Comparison of ENCODE assay signal across 18 cellular contexts in genomic region chr18:59054892-59055291, GRCh38.
DNase-seq lines count a peak whose midpoint lies in the region; ATAC-seq and TF ChIP-seq lines count a peak whose summit lies in the region.
"Had no signal": no experiment of that assay in that cellular context is flagged by ENCODE, and none has a peak within 500 bp of the region (broad histone marks: within the 10 kb centered on the region; RNA-seq: fewer than 3 reads in every experiment).

No MANE protein-coding gene starts in this region.

- no peak overlapping the region for H3K9ac ChIP-seq in H9 (ENCODE audit: extremely low read depth, insufficient read length, low read length)

- H3K9me3 Mint-ChIP-seq in mesothelial cell of epicardium (no peaks in the 10 kb centered on the region), H9 (no peaks in the 10 kb centered on the region)
- H3K9me3 Mint-ChIP-seq: CD8-positive, alpha-beta T cell had no signal

- no peak overlapping the region for H3K18ac ChIP-seq in H9 (ENCODE audit: insufficient read length, low read depth, low read length)

- peaks cover 25% of the 10 kb centered on the region for H3K4me1 Mint-ChIP-seq in mesothelial cell of epicardium
- peaks cover 11 to 14% of the 10 kb centered on the region in 2 experiments for H3K4me1 Mint-ChIP-seq in H9
- H3K4me1 Mint-ChIP-seq: activated CD4-positive, alpha-beta T cell treated with anti-CD3 and anti-CD28 coated beads for 36 hours had no signal

- no peaks in the 10 kb centered on the region for H3K27me3 Mint-ChIP-seq in mesothelial cell of epicardium (ENCODE audit: low read depth)
- H3K27me3 Mint-ChIP-seq in H9 (ENCODE audit: low read depth): no peaks in the 10 kb centered on the region; the same call in 1 of the 2 replicates

- 24 to 36% methylated on average over 4 of the region's 4 CpGs for WGBS in thyroid gland, 2 donors
- WGBS in H9 (ENCODE audit: extremely low coverage, insufficient read length, low lambda C conversion rate): no CpG with 5 or more reads among the region's 4 CpGs

- H3K27ac Mint-ChIP-seq in mesothelial cell of epicardium (peak overlapping the region; percentile 3), H9 (no peak overlapping the region)
- H3K27ac Mint-ChIP-seq: activated CD4-positive, alpha-beta T cell treated with anti-CD3 and anti-CD28 coated beads for 36 hours; CD8-positive, alpha-beta T cell had no signal

- no peak overlapping the region for H2BK12ac ChIP-seq in H9 (ENCODE audit: insufficient read length, low read depth, low read length)

- H3K27me3 ChIP-seq in thyroid gland: no peaks in the 10 kb centered on the region
- no peaks in the 10 kb centered on the region for H3K27me3 ChIP-seq in H9 (ENCODE audit: insufficient read depth, low read length)

- no peak overlapping the region for H2AFZ ChIP-seq in H9 (ENCODE audit: low read length)

- H3K36me3 ChIP-seq in thyroid gland: no peaks in the 10 kb centered on the region

- ATAC-seq in HG02981 (IDR thresholded peaks at IDR 0.05; ENCODE audit: unreplicated experiment) (no peak), HG02970 (IDR thresholded peaks at IDR 0.05; ENCODE audit: low FRiP score, unreplicated experiment) (no peak)
- ATAC-seq: activated CD4-positive, alpha-beta T cell treated with anti-CD3 and anti-CD28 coated beads for 36 hours; CD8-positive, alpha-beta T cell had no signal

- no peak overlapping the region for H4K91ac ChIP-seq in H9 (ENCODE audit: insufficient read length, low read depth, low read length)

- no peaks in the 10 kb centered on the region for H3K9me3 ChIP-seq in thyroid gland
- no peaks in the 10 kb centered on the region for H3K9me3 ChIP-seq in H9 (ENCODE audit: control insufficient read depth, low read depth, low read length)

- TF ChIP-seq CTCF in mesothelial cell of epicardium (IDR thresholded peaks at IDR 0.05; ENCODE audit: unreplicated experiment): no peak
- no peak for TF ChIP-seq CTCF in thyroid gland (IDR thresholded peaks at IDR 0.05)
- no peak for TF ChIP-seq CTCF in H9 (conservative IDR thresholded peaks at IDR 0.05)

- H3K36me3 Mint-ChIP-seq in mesothelial cell of epicardium: no peaks in the 10 kb centered on the region
- H3K36me3 Mint-ChIP-seq in H9 (ENCODE audit: insufficient read depth in 1 of 3, low read depth in 3 of 3): no peaks in the 10 kb centered on the region; a peak in 1 of 7 replicates
- H3K36me3 Mint-ChIP-seq: CD8-positive, alpha-beta T cell had no signal

- H2BK5ac ChIP-seq in H9 (ENCODE audit: insufficient read length, low read length): no peak overlapping the region

- H3K23ac ChIP-seq in H9 (ENCODE audit: insufficient read length, low read depth, low read length): no peak overlapping the region

- no peak overlapping the region for H3K4me2 ChIP-seq in H9 (ENCODE audit: insufficient read depth, insufficient read length, low read length)
- H3K4me2 ChIP-seq: smooth muscle cell had no signal

- H3K4me3 ChIP-seq in thyroid gland (replicated peaks in 1 of 3): no peak overlapping the region
- H3K4me3 ChIP-seq: smooth muscle cell had no signal

- peak in 1 of 2 donors; percentile 31 for TF ChIP-seq POLR2A in thyroid gland (IDR thresholded peaks at IDR 0.05)

- no peaks in the 10 kb centered on the region for H3K79me1 ChIP-seq in H9 (ENCODE audit: insufficient read depth, low read depth, low read length, poor library complexity, severe bottlenecking)

- no peaks in the 10 kb centered on the region for H3K23me2 ChIP-seq in H9 (ENCODE audit: insufficient read length, low read depth, low read length, poor library complexity, severe bottlenecking)

- no peak overlapping the region for H2AK5ac ChIP-seq in H9 (ENCODE audit: insufficient read length, low read length)

- H3K79me2 ChIP-seq in H9 (ENCODE audit: insufficient read depth, low read length): no peaks in the 10 kb centered on the region

- H3K14ac ChIP-seq in H9 (ENCODE audit: insufficient read depth, low read length): no peak overlapping the region

- no peak overlapping the region for H2BK15ac ChIP-seq in H9 (ENCODE audit: low read depth, low read length)

- intact Hi-C loops in thyroid gland (cut with DNase I): loop anchor here (10.0 kb wide), 2 partner anchors 50 to 200 kb away; no protein-coding TSS in a partner anchor

- peak; percentile 4 for DNase-seq in NCI-H446 treated with DMSO at 0.1 percent for 48 hours (lab: John Stamatoyannopoulos, UW)
- DNase-seq in NCI-H446 (lab: John Stamatoyannopoulos, UW): no peak
- peak; percentile 17 for DNase-seq in SK-N-DZ (ENCODE audit: low spot score)
- no peak for DNase-seq in mesothelial cell of epicardium (ENCODE audit: low spot score in 2 of 2, unreplicated experiment in 2 of 2)
- peak; percentile 85 to 89 for DNase-seq in thyroid gland
- DNase-seq in H9: no peak
- DNase-seq: ACHN; activated CD4-positive, alpha-beta T cell treated with anti-CD3 and anti-CD28 coated beads for 36 hours; activated CD8-positive, alpha-beta memory T cell treated with anti-CD3 and anti-CD28 coated beads, Interleukin-2, amount 50 U/mL, for 4 hours; activated naive CD4-positive, alpha-beta T cell treated with Interleukin-2 at 50 U/mL for 16 hours; CD8-positive, alpha-beta T cell; DMS79; NCI-H1694 treated with DMSO at 0.1 percent for 48 hours; SIG-M5 had no signal

- H3K27ac ChIP-seq in thyroid gland (peak overlapping the region; percentile 34 to 69 (median 47)), H9 (ENCODE audit: insufficient read length, low read depth, low read length) (no peak overlapping the region)
- H3K27ac ChIP-seq: epithelial cell of prostate had no signal

- no peak overlapping the region for H4K5ac ChIP-seq in H9 (ENCODE audit: insufficient read length, low read depth, low read length)

- no peak overlapping the region for H3K56ac ChIP-seq in H9 (ENCODE audit: insufficient read length, low read depth, low read length)

- no peak overlapping the region for H3K4ac ChIP-seq in H9 (ENCODE audit: low read depth, low read length)

- peaks cover 25 to 39% of the 10 kb centered on the region in 2 donors for H3K4me1 ChIP-seq in thyroid gland
- no peaks in the 10 kb centered on the region for H3K4me1 ChIP-seq in H9 (ENCODE audit: insufficient read depth, low read length)

- H4K8ac ChIP-seq in H9 (replicated peaks; ENCODE audit: insufficient read length, low read depth, low read length): no peak overlapping the region

- H4K20me1 ChIP-seq in H9 (ENCODE audit: control insufficient read depth, insufficient read depth, insufficient read length): no peaks in the 10 kb centered on the region

- H3K4me3 Mint-ChIP-seq in mesothelial cell of epicardium (no peak overlapping the region), H9 (no peak overlapping the region)
- H3K4me3 Mint-ChIP-seq: activated CD4-positive, alpha-beta T cell treated with anti-CD3 and anti-CD28 coated beads for 36 hours; CD8-positive, alpha-beta T cell had no signal

- H3T11ph ChIP-seq in H9 (ENCODE audit: low read length): no peak overlapping the region

- no peak overlapping the region for H2BK120ac ChIP-seq in H9 (ENCODE audit: low read depth, low read length, poor library complexity, severe bottlenecking)

- H2BK20ac ChIP-seq in H9 (ENCODE audit: low read depth, low read length, poor library complexity, severe bottlenecking): no peak overlapping the region

Comparison
In these comparisons a context has a peak if more than half of its experiments do, and no peak if none do; other contexts are left out.
1. DNase-seq: peak in NCI-H446 treated with DMSO at 0.1 percent for 48 hours (single experiment), SK-N-DZ (single experiment) and thyroid gland (2 of 2); none in NCI-H446 (0 of 2), mesothelial cell of epicardium (0 of 2) and H9 (single experiment).